2 cellular contexts compared by ENCODE assay signal in the genomic region with DNA sequence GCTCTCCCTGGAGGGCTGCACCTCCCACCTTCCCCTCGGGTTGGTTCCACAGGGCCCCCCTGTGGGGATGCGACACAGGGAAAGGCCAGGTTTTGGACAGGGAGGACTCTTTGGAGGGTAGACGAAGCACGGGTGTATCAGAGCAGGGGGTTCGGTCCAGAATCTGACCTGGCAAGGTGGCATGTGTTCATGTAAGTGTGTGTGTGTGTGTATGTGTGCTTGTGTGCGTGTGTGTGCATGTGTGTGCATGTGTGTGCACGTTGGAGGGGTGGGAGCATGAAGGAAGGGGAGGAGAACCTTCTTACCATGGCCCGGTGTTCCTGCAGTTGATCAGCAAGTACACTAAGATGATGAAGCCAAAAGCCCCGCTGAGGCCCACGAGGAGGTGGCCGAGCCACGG.
TF ChIP-seq lines count a peak whose summit lies in the region.

No MANE protein-coding gene starts in this region.

TF ChIP-seq in HEK293, 187 proteins besides CTCF, POLR2A, EP300 and RAD21:
- TF ChIP-seq ZNF792 (tag by site-specific recombination; IDR thresholded peaks at IDR 0.05), result no peak
- TF ChIP-seq, protein P1, sequence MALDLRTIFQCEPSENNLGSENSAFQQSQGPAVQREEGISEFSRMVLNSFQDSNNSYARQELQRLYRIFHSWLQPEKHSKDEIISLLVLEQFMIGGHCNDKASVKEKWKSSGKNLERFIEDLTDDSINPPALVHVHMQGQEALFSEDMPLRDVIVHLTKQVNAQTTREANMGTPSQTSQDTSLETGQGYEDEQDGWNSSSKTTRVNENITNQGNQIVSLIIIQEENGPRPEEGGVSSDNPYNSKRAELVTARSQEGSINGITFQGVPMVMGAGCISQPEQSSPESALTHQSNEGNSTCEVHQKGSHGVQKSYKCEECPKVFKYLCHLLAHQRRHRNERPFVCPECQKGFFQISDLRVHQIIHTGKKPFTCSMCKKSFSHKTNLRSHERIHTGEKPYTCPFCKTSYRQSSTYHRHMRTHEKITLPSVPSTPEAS (tag by site-specific recombination; IDR thresholded peaks at IDR 0.05), result peak; percentile 94
- no peak for TF ChIP-seq ZFP69B (tag by site-specific recombination; IDR thresholded peaks at IDR 0.05)
- TF ChIP-seq, protein P2, sequence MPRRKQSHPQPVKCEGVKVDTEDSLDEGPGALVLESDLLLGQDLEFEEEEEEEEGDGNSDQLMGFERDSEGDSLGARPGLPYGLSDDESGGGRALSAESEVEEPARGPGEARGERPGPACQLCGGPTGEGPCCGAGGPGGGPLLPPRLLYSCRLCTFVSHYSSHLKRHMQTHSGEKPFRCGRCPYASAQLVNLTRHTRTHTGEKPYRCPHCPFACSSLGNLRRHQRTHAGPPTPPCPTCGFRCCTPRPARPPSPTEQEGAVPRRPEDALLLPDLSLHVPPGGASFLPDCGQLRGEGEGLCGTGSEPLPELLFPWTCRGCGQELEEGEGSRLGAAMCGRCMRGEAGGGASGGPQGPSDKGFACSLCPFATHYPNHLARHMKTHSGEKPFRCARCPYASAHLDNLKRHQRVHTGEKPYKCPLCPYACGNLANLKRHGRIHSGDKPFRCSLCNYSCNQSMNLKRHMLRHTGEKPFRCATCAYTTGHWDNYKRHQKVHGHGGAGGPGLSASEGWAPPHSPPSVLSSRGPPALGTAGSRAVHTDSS (tag by site-specific recombination; IDR thresholded peaks at IDR 0.05), result no peak

TF ChIP-seq in GM12878, 131 proteins besides CTCF, POLR2A, EP300 and RAD21:
- TF ChIP-seq RUNX3 (IDR thresholded peaks at IDR 0.05; ENCODE audit: low read length) (no peak), PML (IDR thresholded peaks at IDR 0.05; ENCODE audit: low read length) (no peak)
